ENCODE assay signal across 9 cellular contexts in genomic region chr3:75672142-75672775, GRCh38. TPM values are rescaled to one million over a fixed set of nuclear protein-coding genes. Genes with fewer than 3 reads are reported as not detected.
A peak's percentile ranks its signal among the peaks of the same experiment; 100 is the strongest.
DNase-seq lines count a peak whose midpoint lies in the region; ATAC-seq, FAIRE-seq and TF ChIP-seq lines count a peak whose summit lies in the region.
"Not testable (repeated sequence)": the region's sequence is repeated elsewhere in the genome, so short reads cannot be mapped to it uniquely, and the experiment has no call there.
"Had no signal": no experiment of that assay in that cellular context is flagged by ENCODE, and none has a peak within 500 bp of the region (broad histone marks: within the 10 kb centered on the region; RNA-seq: fewer than 3 reads in every experiment).

No MANE protein-coding gene starts in this region.

- WGBS in pancreas, 2 donors: 13 to 14% methylated on average over 59 of the region's 59 CpGs

- not testable (repeated sequence) for H3K9me3 ChIP-seq in RWPE2 (ENCODE audit: severe bottlenecking); pancreas
- peaks cover 0 to 89% (median 52%) of the 10 kb centered on the region in 3 donors for H3K9me3 ChIP-seq in tibial artery

- FAIRE-seq in pancreas (lab: Jason Lieb, UNC): not testable (repeated sequence)

- TF ChIP-seq CTCF in C4-2B (conservative IDR thresholded peaks at IDR 0.05): peak; percentile 47
- not testable (repeated sequence) for TF ChIP-seq CTCF in RWPE2 (IDR thresholded peaks at IDR 0.05; ENCODE audit: poor library complexity, severe bottlenecking); fibroblast of the aortic adventitia (IDR thresholded peaks at IDR 0.05; ENCODE audit: insufficient read depth, low read length); pancreas (IDR thresholded peaks at IDR 0.05); tibial artery (IDR thresholded peaks at IDR 0.05)
- TF ChIP-seq CTCF in brain microvascular endothelial cell (IDR thresholded peaks at IDR 0.05; ENCODE audit: low read depth, low read length, missing control alignments): peak; percentile 22

- intact Hi-C loops in pancreas (cut with DNase I); tibial artery (cut with DNase I; ENCODE audit: low total_unique reads): not testable (repeated sequence)

- in situ Hi-C loops in brain microvascular endothelial cell (cut with HindIII; ENCODE audit: low pct_ligation_motif_present, low sequenced_read_pairs): not testable (repeated sequence)

- ATAC-seq in HG02852 (IDR thresholded peaks at IDR 0.05; ENCODE audit: unreplicated experiment) (peak; percentile 54), RWPE2 (ENCODE audit: low read depth) (peak; percentile 40), pancreas (peak; percentile 71 to 85 (median 82))

- H3K4me3 ChIP-seq in RWPE2 (ENCODE audit: severe bottlenecking): not testable (repeated sequence)
- H3K4me3 ChIP-seq in brain microvascular endothelial cell (ENCODE audit: low read depth, low read length) (peak overlapping the region; percentile 56), fibroblast of the aortic adventitia (ENCODE audit: low read depth, low read length) (peak overlapping the region; percentile 49), pancreas (peak overlapping the region in 3 of 4 donors; percentile 20 to 57 (median 49)), tibial artery (peak overlapping the region; percentile 18 to 55)

- peaks cover 47% of the 10 kb centered on the region for H3K27me3 ChIP-seq in RWPE2 (ENCODE audit: insufficient read depth, poor library complexity, severe bottlenecking)
- not testable (repeated sequence) for H3K27me3 ChIP-seq in brain microvascular endothelial cell (replicated peaks); pancreas
- peaks cover 0 to 33% of the 10 kb centered on the region in 2 donors for H3K27me3 ChIP-seq in tibial artery

- not testable (repeated sequence) for H3K4me1 ChIP-seq in RWPE2 (ENCODE audit: insufficient read depth, poor library complexity, severe bottlenecking); pancreas
- H3K4me1 ChIP-seq in tibial artery: peaks cover 0 to 21% (median 10%) of the 10 kb centered on the region in 4 donors

- not testable (repeated sequence) for DNase-seq in RWPE2 (ENCODE audit: low spot score)
- DNase-seq in brain microvascular endothelial cell (peak; percentile 94), fibroblast of the aortic adventitia (ENCODE audit: low read depth) (peak; percentile 45), iris pigment epithelial cell (ENCODE audit: low read depth) (peak; percentile 75), pancreas (peak; percentile 16 to 84 (median 67)), tibial artery (peak in 1 of 2 donors; percentile 71)

- not testable (repeated sequence) for H3K36me3 ChIP-seq in RWPE2 (ENCODE audit: low read depth); brain microvascular endothelial cell (replicated peaks); pancreas
- peaks cover 0 to 18% (median 0%) of the 10 kb centered on the region in 3 donors for H3K36me3 ChIP-seq in tibial artery

- H3K27ac ChIP-seq in C4-2B: peak overlapping the region; percentile 78
- H3K27ac ChIP-seq in RWPE2 (ENCODE audit: poor library complexity, severe bottlenecking): not testable (repeated sequence)
- H3K27ac ChIP-seq in brain microvascular endothelial cell: peak overlapping the region; percentile 91
- peak overlapping the region in 3 of 4 donors; percentile 62 to 94 (median 89) for H3K27ac ChIP-seq in pancreas
- peak overlapping the region in 1 of 2 donors; percentile 75 for H3K27ac ChIP-seq in tibial artery

RNA-seq across cellular contexts. Expression of gene FRG2C, which starts 8.1 kb away (rescaled TPM):
- not detected in 2 replicates for total RNA-seq in fibroblast of the aortic adventitia (ENCODE audit: low replicate concordance)
- total RNA-seq in pancreas: not detected
- not detected for polyA plus RNA-seq in pancreas
- total RNA-seq: mononuclear cell had no signal
